In genomic region chr6:11392778-11393507, GRCh38 we compare ENCODE assay signal across 1 cellular context.
A peak's percentile ranks its signal among the peaks of the same experiment; 100 is the strongest.
TF ChIP-seq lines count a peak whose summit lies in the region.

No MANE protein-coding gene starts in this region.

TF ChIP-seq in K562, 482 proteins besides CTCF, POLR2A, EP300 and RAD21 (continued from another document):
- no peak for TF ChIP-seq CREB3L1 (IDR thresholded peaks at IDR 0.05; ENCODE audit: borderline replicate concordance, low read depth)
- TF ChIP-seq GABPB2 (CRISPR knock-in tag; conservative IDR thresholded peaks at IDR 0.05) = no peak; the same call in 1 of the 2 replicates
- TF ChIP-seq HIVEP1 (CRISPR knock-in tag; IDR thresholded peaks at IDR 0.05) = 0 out of 2 replicates have a peak, but pooled peaks have one; percentile 82
- TF ChIP-seq, protein P1, sequence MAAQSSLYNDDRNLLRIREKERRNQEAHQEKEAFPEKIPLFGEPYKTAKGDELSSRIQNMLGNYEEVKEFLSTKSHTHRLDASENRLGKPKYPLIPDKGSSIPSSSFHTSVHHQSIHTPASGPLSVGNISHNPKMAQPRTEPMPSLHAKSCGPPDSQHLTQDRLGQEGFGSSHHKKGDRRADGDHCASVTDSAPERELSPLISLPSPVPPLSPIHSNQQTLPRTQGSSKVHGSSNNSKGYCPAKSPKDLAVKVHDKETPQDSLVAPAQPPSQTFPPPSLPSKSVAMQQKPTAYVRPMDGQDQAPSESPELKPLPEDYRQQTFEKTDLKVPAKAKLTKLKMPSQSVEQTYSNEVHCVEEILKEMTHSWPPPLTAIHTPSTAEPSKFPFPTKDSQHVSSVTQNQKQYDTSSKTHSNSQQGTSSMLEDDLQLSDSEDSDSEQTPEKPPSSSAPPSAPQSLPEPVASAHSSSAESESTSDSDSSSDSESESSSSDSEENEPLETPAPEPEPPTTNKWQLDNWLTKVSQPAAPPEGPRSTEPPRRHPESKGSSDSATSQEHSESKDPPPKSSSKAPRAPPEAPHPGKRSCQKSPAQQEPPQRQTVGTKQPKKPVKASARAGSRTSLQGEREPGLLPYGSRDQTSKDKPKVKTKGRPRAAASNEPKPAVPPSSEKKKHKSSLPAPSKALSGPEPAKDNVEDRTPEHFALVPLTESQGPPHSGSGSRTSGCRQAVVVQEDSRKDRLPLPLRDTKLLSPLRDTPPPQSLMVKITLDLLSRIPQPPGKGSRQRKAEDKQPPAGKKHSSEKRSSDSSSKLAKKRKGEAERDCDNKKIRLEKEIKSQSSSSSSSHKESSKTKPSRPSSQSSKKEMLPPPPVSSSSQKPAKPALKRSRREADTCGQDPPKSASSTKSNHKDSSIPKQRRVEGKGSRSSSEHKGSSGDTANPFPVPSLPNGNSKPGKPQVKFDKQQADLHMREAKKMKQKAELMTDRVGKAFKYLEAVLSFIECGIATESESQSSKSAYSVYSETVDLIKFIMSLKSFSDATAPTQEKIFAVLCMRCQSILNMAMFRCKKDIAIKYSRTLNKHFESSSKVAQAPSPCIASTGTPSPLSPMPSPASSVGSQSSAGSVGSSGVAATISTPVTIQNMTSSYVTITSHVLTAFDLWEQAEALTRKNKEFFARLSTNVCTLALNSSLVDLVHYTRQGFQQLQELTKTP (IDR thresholded peaks at IDR 0.05; ENCODE audit: low read depth in 1 of 2, partially characterized antibody in 2 of 2) = peak in 1 of 2 experiments; percentile 72
- 0 out of 2 replicates have a peak, but pooled peaks have one; percentile 18 for TF ChIP-seq DDX20 (tag; IDR thresholded peaks at IDR 0.05; ENCODE audit: low read depth)
- peak; percentile 69; the same call in 1 of the 2 replicates for TF ChIP-seq DIDO1 (tag; IDR thresholded peaks at IDR 0.05; ENCODE audit: low read depth)
- peak in 1 of 2 experiments; percentile 83; a peak in 1 of 4 replicates for TF ChIP-seq ARNT (IDR thresholded peaks at IDR 0.05)
- TF ChIP-seq U2AF1 (optimal IDR thresholded peaks at IDR 0.05; ENCODE audit: low read depth, low read length) = no peak
- TF ChIP-seq ZKSCAN3 (CRISPR knock-in tag; IDR thresholded peaks at IDR 0.05) = no peak
